ENCODE assay signal across 1 cellular context in the genomic region with DNA sequence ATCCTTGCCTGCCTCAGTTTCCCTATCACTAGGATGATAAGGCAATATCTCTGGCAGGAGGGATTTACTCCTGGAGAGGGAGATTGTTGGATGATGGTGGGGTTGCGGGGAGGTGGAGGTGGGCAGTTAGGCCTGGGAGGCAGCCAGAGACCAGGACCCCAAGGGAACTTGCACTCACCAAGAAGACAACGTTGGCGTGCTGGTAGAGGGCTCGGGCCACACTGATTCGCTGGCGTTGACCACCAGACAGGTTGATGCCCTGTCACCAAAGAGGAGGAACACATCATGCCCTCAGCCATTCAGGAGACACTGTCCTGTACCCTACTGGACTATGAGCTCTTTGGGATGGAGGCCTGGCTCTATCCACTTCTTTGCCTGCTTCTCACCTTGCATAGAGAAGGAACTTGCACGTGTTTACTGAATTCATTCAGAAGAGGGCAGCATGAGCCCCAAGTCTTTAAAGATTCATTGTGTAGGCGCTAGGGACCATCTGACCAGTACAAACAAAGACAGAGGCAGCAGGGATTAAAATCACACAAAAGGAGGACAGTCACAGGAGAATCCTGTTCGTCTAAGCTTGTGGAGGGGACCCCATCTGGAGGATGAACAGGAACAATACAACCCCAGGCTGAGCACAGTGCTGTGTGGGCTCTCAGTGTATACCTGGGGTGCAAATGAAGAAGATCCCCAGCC.
TF ChIP-seq lines count a peak whose summit lies in the region.

No MANE protein-coding gene starts in this region.

TF ChIP-seq in HCT116, 20 proteins besides CTCF, POLR2A, EP300 and RAD21:
- TF ChIP-seq, protein P1, sequence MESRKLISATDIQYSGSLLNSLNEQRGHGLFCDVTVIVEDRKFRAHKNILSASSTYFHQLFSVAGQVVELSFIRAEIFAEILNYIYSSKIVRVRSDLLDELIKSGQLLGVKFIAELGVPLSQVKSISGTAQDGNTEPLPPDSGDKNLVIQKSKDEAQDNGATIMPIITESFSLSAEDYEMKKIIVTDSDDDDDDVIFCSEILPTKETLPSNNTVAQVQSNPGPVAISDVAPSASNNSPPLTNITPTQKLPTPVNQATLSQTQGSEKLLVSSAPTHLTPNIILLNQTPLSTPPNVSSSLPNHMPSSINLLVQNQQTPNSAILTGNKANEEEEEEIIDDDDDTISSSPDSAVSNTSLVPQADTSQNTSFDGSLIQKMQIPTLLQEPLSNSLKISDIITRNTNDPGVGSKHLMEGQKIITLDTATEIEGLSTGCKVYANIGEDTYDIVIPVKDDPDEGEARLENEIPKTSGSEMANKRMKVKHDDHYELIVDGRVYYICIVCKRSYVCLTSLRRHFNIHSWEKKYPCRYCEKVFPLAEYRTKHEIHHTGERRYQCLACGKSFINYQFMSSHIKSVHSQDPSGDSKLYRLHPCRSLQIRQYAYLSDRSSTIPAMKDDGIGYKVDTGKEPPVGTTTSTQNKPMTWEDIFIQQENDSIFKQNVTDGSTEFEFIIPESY (IDR thresholded peaks at IDR 0.05; ENCODE audit: extremely low read depth, insufficient replicate concordance, low read length) = no peak
- TF ChIP-seq POLR2AphosphoS5 (IDR thresholded peaks at IDR 0.05; ENCODE audit: low read depth, low read length) (no peak), TCF7L2 (IDR thresholded peaks at IDR 0.05; ENCODE audit: borderline replicate concordance, extremely low read depth, insufficient read depth, insufficient read length) (no peak), ZNF274 (IDR thresholded peaks at IDR 0.05; ENCODE audit: low read depth, low read length) (no peak), SRF (IDR thresholded peaks at IDR 0.05; ENCODE audit: low read depth) (no peak), FOSL1 (IDR thresholded peaks at IDR 0.05; ENCODE audit: low read depth) (no peak), CEBPB (IDR thresholded peaks at IDR 0.05; ENCODE audit: low read depth) (no peak), CBX3 (IDR thresholded peaks at IDR 0.05; ENCODE audit: low read depth) (no peak), SIN3A (IDR thresholded peaks at IDR 0.05; ENCODE audit: low read depth) (no peak), ZFX (IDR thresholded peaks at IDR 0.05) (no peak), YY1 (IDR thresholded peaks at IDR 0.05; ENCODE audit: extremely low read depth, insufficient replicate concordance, low read depth, low read length) (no peak)
- TF ChIP-seq, protein P2, sequence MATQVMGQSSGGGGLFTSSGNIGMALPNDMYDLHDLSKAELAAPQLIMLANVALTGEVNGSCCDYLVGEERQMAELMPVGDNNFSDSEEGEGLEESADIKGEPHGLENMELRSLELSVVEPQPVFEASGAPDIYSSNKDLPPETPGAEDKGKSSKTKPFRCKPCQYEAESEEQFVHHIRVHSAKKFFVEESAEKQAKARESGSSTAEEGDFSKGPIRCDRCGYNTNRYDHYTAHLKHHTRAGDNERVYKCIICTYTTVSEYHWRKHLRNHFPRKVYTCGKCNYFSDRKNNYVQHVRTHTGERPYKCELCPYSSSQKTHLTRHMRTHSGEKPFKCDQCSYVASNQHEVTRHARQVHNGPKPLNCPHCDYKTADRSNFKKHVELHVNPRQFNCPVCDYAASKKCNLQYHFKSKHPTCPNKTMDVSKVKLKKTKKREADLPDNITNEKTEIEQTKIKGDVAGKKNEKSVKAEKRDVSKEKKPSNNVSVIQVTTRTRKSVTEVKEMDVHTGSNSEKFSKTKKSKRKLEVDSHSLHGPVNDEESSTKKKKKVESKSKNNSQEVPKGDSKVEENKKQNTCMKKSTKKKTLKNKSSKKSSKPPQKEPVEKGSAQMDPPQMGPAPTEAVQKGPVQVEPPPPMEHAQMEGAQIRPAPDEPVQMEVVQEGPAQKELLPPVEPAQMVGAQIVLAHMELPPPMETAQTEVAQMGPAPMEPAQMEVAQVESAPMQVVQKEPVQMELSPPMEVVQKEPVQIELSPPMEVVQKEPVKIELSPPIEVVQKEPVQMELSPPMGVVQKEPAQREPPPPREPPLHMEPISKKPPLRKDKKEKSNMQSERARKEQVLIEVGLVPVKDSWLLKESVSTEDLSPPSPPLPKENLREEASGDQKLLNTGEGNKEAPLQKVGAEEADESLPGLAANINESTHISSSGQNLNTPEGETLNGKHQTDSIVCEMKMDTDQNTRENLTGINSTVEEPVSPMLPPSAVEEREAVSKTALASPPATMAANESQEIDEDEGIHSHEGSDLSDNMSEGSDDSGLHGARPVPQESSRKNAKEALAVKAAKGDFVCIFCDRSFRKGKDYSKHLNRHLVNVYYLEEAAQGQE (IDR thresholded peaks at IDR 0.05; ENCODE audit: low read depth) = no peak
- TF ChIP-seq, protein P3, sequence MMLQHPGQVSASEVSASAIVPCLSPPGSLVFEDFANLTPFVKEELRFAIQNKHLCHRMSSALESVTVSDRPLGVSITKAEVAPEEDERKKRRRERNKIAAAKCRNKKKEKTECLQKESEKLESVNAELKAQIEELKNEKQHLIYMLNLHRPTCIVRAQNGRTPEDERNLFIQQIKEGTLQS (IDR thresholded peaks at IDR 0.05) = no peak
